Comparison of ENCODE assay signal across 21 cellular contexts in the genomic region with DNA sequence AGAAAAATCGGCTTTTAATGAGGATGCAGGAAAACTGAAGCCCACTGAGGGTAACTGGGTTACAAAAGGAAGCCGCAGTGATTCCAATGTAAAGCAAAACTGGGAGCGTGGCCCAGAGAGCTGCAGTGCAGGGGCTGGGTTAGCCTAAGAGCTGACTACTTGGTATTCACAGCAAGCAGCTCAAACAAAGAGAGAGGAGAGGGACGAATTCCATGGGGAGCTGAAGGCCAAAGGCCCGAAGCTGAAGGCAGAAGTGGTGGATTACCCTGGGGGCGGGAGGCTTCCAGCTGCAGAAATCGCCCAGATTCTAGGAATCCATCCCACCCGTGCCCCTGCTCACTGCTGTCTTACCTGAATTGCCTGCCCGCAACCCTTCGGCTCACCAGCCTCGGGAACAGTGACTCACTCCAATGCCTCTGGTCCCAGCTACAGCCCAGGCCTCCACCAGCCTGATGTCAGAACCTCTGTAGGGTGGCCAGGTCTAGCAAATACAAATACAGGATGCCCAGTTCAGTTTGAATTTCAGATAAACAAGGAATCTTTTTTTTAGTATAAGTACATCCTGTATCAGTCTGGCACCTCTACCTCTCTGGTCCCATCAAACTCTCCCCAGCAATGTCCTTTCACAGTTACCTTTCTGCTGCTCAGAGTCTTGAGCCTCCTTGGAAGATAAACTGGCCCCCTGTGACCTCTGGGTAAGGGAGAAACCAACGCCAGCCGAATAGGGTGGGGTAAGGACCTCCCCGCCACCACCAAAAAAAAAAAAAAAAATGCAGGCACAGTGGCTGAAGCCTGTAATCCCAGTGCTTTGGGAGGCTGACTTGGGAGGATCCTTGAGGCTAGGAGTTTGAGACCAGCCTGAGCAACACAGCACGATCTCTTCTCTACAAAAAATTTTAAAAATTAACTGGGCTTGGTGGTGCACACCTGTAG. TPM values are rescaled to one million over a fixed set of nuclear protein-coding genes. Genes with fewer than 3 reads are reported as not detected.
A peak's percentile ranks its signal among the peaks of the same experiment; 100 is the strongest.
DNase-seq lines count a peak whose midpoint lies in the region; ATAC-seq, FAIRE-seq and TF ChIP-seq lines count a peak whose summit lies in the region.
"Had no signal": no experiment of that assay in that cellular context is flagged by ENCODE, and none has a peak within 500 bp of the region (broad histone marks: within the 10 kb centered on the region; RNA-seq: fewer than 3 reads in every experiment).

No MANE protein-coding gene starts in this region.

- in situ Hi-C loops in astrocyte of the spinal cord (cut with HindIII; ENCODE audit: low sequenced_read_pairs) (no loop called here), HepG2 (cut with HindIII; ENCODE audit: extremely low pct_ligation_motif_present, low pct_unique_long_range_greater_than_20kb) (no loop called here)

- POLR2A ChIA-PET in HepG2 (lab: Yijun Ruan, JAX), result interaction anchor here (1.3 to 6.4 kb wide), 4 partner anchors 8 to 84 kb away, joined by 4 to 264 read pairs (median 8); a partner anchor contains a TSS

- TF ChIP-seq EP300 in HepG2 (IDR thresholded peaks at IDR 0.05; ENCODE audit: low read depth in 2 of 2, low read length in 2 of 2) (no peak), HepG2 (CRISPR knock-in tag; IDR thresholded peaks at IDR 0.05; ENCODE audit: borderline replicate concordance) (no peak)

- H3K27ac ChIP-seq in HUES64 (ENCODE audit: low read depth, low read length) (peak overlapping the region; percentile 78), HepG2 (ENCODE audit: extremely low read length, insufficient read depth, low read length) (peak overlapping the region; percentile 36)
- H3K27ac ChIP-seq: PC-9, SJSA1, suprapubic skin had no signal

- BruUV-seq in HepG2 (replicated peaks; lab: Mats Ljungman, UMichigan), result no TSS peak

- peak overlapping the region; percentile 16 for H2AFZ ChIP-seq in HepG2 (ENCODE audit: low read length)
- H2AFZ ChIP-seq: PC-9 had no signal

- DNase-seq in D341Med (ENCODE audit: low spot score) (peak; percentile 12), astrocyte of the spinal cord (ENCODE audit: low read depth, low spot score) (peak; percentile 19), HepG2 (ENCODE audit: low spot score) (peak; percentile 70)
- DNase-seq in stimulated activated CD4-positive, alpha-beta T cell treated with anti-CD3 and anti-CD28 coated beads, Interleukin-15, amount 100 ng/mL, for 24 hours, result no peak
- DNase-seq: ACHN; activated B cell treated with CpG ODN at 0.5 μM for 24 hours; activated CD8-positive, alpha-beta T cell treated with anti-CD3 and anti-CD28 coated beads for 36 hours; activated naive CD4-positive, alpha-beta T cell treated with anti-CD3 and anti-CD28 coated beads for 36 hours; activated T-cell treated with anti-CD3 and anti-CD28 coated beads, Interleukin-2, amount 50 U/mL, for 1 hour; DMS53; NCI-H1436; NCI-H774; PC-9 had no signal

- H3K4me2 ChIP-seq in HepG2 (ENCODE audit: low read depth, low read length), result peak overlapping the region; percentile 77
- H3K4me2 ChIP-seq: PC-9 had no signal

- 0 out of 2 replicates have a peak, but pooled peaks have one; percentile 7 for TF ChIP-seq RAD21 in HepG2 (CRISPR knock-in tag; IDR thresholded peaks at IDR 0.05)

- FAIRE-seq in HepG2 (lab: Jason Lieb, UNC), result peak; percentile 36
- FAIRE-seq: endometrium had no signal

- 61% methylated on average over 13 of the region's 15 CpGs for WGBS in HUES64
- 21% methylated on average over 15 of the region's 15 CpGs for WGBS in HepG2 (ENCODE audit: low lambda C conversion rate)

- H3K79me2 ChIP-seq in HepG2 (ENCODE audit: insufficient read depth, low read length), result no peaks in the 10 kb centered on the region

- H3K4me1 ChIP-seq in HUES64 (ENCODE audit: insufficient read depth, low read length) (peaks cover 29% of the 10 kb centered on the region), HepG2 (ENCODE audit: insufficient read depth, low read length) (peaks cover 42% of the 10 kb centered on the region)

- CTCF ChIA-PET in HepG2 (lab: Yijun Ruan, JAX; ENCODE audit: low intra/inter-chr PET ratio, low total read pairs), result no interaction called here

- H3K36me3 ChIP-seq in HUES64 (ENCODE audit: insufficient read depth, low read length) (peaks cover 7% of the 10 kb centered on the region), HepG2 (replicated peaks in 1 of 2; ENCODE audit: control insufficient read depth in 1 of 2, insufficient read depth in 2 of 2, low read length in 2 of 2) (no peaks in the 10 kb centered on the region)
- H3K36me3 ChIP-seq: ascending aorta, SJSA1, suprapubic skin had no signal

- no peak overlapping the region for H3K4me3 ChIP-seq in HUES64 (ENCODE audit: low read length)
- H3K4me3 ChIP-seq in astrocyte of the spinal cord (ENCODE audit: low read depth, low read length), result no peak overlapping the region
- peak overlapping the region; percentile 3 to 51 (median 49); a peak in 5 of 6 replicates for H3K4me3 ChIP-seq in HepG2 (replicated peaks in 1 of 3; ENCODE audit: insufficient read depth in 1 of 3, low read depth in 2 of 3, low read length in 3 of 3)
- H3K4me3 ChIP-seq: ascending aorta, PC-9, SJSA1, suprapubic skin had no signal

- intact Hi-C loops in HepG2 (cut with micrococcal nuclease; ENCODE audit: unreplicated experiment), result no loop called here

- no peaks in the 10 kb centered on the region for H4K20me1 ChIP-seq in HepG2 (ENCODE audit: insufficient read depth, low read length)

- TF ChIP-seq POLR2A in HepG2 (IDR thresholded peaks at IDR 0.05; ENCODE audit: insufficient read depth in 1 of 2, low read depth in 2 of 2, low read length in 2 of 2), result peak in 1 of 2 experiments; percentile 51; a peak in 2 of 4 replicates

- H3K9me3 ChIP-seq in HUES64 (ENCODE audit: insufficient read depth, low read depth, low read length), result no peaks in the 10 kb centered on the region
- no peaks in the 10 kb centered on the region for H3K9me3 ChIP-seq in HepG2 (ENCODE audit: low read length)
- H3K9me3 ChIP-seq: ascending aorta, SJSA1, suprapubic skin had no signal

- peak; percentile 89 for ATAC-seq in HepG2
- ATAC-seq in esophagus mucosa, result no peak
- no peak for ATAC-seq in GM19467 (IDR thresholded peaks at IDR 0.05; ENCODE audit: unreplicated experiment)
- ATAC-seq in HG02642 (IDR thresholded peaks at IDR 0.05; ENCODE audit: poor library complexity, unreplicated experiment), result no peak
- ATAC-seq: activated CD8-positive, alpha-beta T cell treated with anti-CD3 and anti-CD28 coated beads for 36 hours had no signal

- H3K27me3 ChIP-seq in HUES64 (ENCODE audit: insufficient read depth, low read length) (no peaks in the 10 kb centered on the region), HepG2 (ENCODE audit: control insufficient read depth in 1 of 2, insufficient read depth in 2 of 2, low read length in 2 of 2) (no peaks in the 10 kb centered on the region)
- H3K27me3 ChIP-seq: ascending aorta, SJSA1, suprapubic skin had no signal

- H3K9ac ChIP-seq in HUES64 (ENCODE audit: low read depth, low read length), result peak overlapping the region; percentile 40
- peak overlapping the region; percentile 44 for H3K9ac ChIP-seq in HepG2 (ENCODE audit: insufficient read depth, low read depth, low read length)

- TF ChIP-seq CTCF in astrocyte of the spinal cord (IDR thresholded peaks at IDR 0.05; ENCODE audit: low read depth, low read length), result no peak
- TF ChIP-seq CTCF in HepG2 (CRISPR knock-in tag; IDR thresholded peaks at IDR 0.05), result no peak

TF ChIP-seq in HepG2, 621 proteins besides CTCF, POLR2A, EP300 and RAD21 (continues in another document):
- TF ChIP-seq ZNF557 (CRISPR knock-in tag; IDR thresholded peaks at IDR 0.05) (0 out of 2 replicates have a peak, but pooled peaks have one; percentile 61), HOXA3 (CRISPR knock-in tag; IDR thresholded peaks at IDR 0.05) (peak; percentile 32), MYNN (CRISPR knock-in tag; IDR thresholded peaks at IDR 0.05; ENCODE audit: low read depth) (no peak), ZNF577 (CRISPR knock-in tag; IDR thresholded peaks at IDR 0.05; ENCODE audit: borderline replicate concordance, low read depth) (no peak), AHR (CRISPR knock-in tag; IDR thresholded peaks at IDR 0.05) (0 out of 2 replicates have a peak, but pooled peaks have one; percentile 27)

RNA-seq across cellular contexts. Expression of a gene that starts 14.6 kb away (rescaled TPM):
- polyA plus RNA-seq in HUES64 (2013, experiment 1 of 2), result 61.7 TPM
- 67.8 TPM for polyA plus RNA-seq in HUES64 (2013, experiment 2 of 2)
- total RNA-seq in HepG2 (2016; rRNA removed; fragmentation: Illumina TruSeq; extraction: Trizol) (53.9 and 71.9 TPM in 2 replicates), esophagus mucosa (27.4 TPM)
- total RNA-seq in HepG2 (2016; cell fraction: cytosol; rRNA removed; fragmentation: Illumina TruSeq; extraction: Trizol; ENCODE audit: low read depth), result 45.3 and 50.7 TPM in 2 replicates
- total RNA-seq in HepG2 (2016; cell fraction: insoluble cytoplasmic fraction; rRNA removed; fragmentation: Illumina TruSeq; extraction: Trizol), result 54.7 and 64.5 TPM in 2 replicates
- total RNA-seq in HepG2 (2016; cell fraction: membrane; rRNA removed; fragmentation: Illumina TruSeq; extraction: Trizol), result 30.6 and 34.0 TPM in 2 replicates
- 90.9 and 106 TPM in 2 replicates for total RNA-seq in HepG2 (2016; cell fraction: nucleus; rRNA removed; fragmentation: Illumina TruSeq; extraction: Trizol)
- 81.4 and 84.7 TPM in 2 replicates for polyA plus RNA-seq in HepG2 (2011; rRNA removed)
- polyA plus RNA-seq in HepG2 (2011; cell fraction: cytosol; rRNA removed), result 41.2 and 45.2 TPM in 2 replicates
- polyA plus RNA-seq in HepG2 (2011; cell fraction: nucleus; rRNA removed), result 139 and 149 TPM in 2 replicates
- 50.4 and 60.2 TPM in 2 replicates for polyA plus RNA-seq in HepG2 (2012)
- polyA plus RNA-seq in HepG2 (2016; cell fraction: cytosol; fragmentation: Illumina TruSeq; extraction: Trizol; ENCODE audit: low read depth), result 1.9 and 2.5 TPM in 2 replicates
- 42.7 and 55.7 TPM in 2 replicates for polyA plus RNA-seq in HepG2 (2016; cell fraction: insoluble cytoplasmic fraction; fragmentation: Illumina TruSeq; extraction: Trizol; ENCODE audit: low read depth)
- polyA plus RNA-seq in HepG2 (2016; cell fraction: membrane; fragmentation: Illumina TruSeq; extraction: Trizol; ENCODE audit: low read depth), result 7.9 and 9.1 TPM in 2 replicates
- 103 and 106 TPM in 2 replicates for polyA plus RNA-seq in HepG2 (2016; cell fraction: nucleus; fragmentation: Illumina TruSeq; extraction: Trizol; ENCODE audit: insufficient read depth, low read depth)
- polyA minus RNA-seq in HepG2 (2011; rRNA and poly(A)+ RNA removed; ENCODE audit: low replicate concordance), result 14.1 and 79.4 TPM in 2 replicates
- polyA minus RNA-seq in HepG2 (2011; cell fraction: cytosol; rRNA and poly(A)+ RNA removed), result 66.7 and 69.5 TPM in 2 replicates
- 190 and 220 TPM in 2 replicates for polyA minus RNA-seq in HepG2 (2011; cell fraction: nucleus; rRNA and poly(A)+ RNA removed)

Comparison
In these comparisons a context has a peak if more than half of its experiments do, and no peak if none do; other contexts are left out.
1. H3K4me3 ChIP-seq: peak in HepG2 (3 of 3); none in HUES64 (single experiment) and astrocyte of the spinal cord (single experiment).